In the genomic region with DNA sequence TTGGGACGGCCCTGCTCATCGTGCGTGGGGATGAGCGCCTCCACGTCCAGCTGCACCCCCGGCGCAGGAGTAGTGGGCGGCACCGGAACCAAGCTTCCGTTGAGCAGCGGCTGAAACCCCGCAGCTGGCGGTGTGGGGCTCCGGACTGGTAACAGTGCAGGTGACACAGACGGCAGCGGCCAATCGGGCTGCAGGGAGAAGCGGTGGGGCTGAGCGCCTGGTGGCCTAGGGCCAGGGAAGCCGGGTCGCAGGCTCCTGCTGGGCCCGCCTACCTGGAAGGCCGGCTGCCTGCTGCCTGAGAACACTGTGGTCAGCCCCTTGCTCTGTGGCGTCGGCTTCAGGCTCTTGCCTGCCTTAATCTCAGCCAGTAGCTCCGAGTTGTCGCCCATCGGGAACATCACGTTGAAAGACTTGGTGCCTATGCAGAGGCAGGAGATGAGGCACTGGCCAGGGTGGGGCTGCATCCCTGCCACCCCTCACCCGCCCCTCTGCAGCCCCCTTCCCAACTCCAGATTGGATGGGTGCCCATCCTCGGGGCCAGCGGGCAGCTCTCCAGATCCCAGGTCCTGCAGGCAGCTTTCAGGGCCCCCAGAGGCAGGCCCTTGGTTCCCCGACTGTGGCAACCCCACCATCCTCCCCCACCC, we compare ENCODE assay signal across 3 cellular contexts. TPM values are rescaled to one million over a fixed set of nuclear protein-coding genes. Genes with fewer than 3 reads are reported as not detected.
"Had no signal": no experiment of that assay in that cellular context is flagged by ENCODE, and none has a peak within 500 bp of the region (broad histone marks: within the 10 kb centered on the region; RNA-seq: fewer than 3 reads in every experiment).

No MANE protein-coding gene starts in this region.

RNA-seq across cellular contexts. Expression of gene RNU1-3, which starts 29.9 kb away (rescaled TPM):
- polyA plus RNA-seq: neural cell, psoas muscle, right cardiac atrium had no signal

RNA-seq across cellular contexts. Expression of gene RNU1-4, which starts 43.7 kb away (rescaled TPM):
- polyA plus RNA-seq: neural cell, psoas muscle, right cardiac atrium had no signal
